8 cellular contexts compared by ENCODE assay signal in the genomic region with DNA sequence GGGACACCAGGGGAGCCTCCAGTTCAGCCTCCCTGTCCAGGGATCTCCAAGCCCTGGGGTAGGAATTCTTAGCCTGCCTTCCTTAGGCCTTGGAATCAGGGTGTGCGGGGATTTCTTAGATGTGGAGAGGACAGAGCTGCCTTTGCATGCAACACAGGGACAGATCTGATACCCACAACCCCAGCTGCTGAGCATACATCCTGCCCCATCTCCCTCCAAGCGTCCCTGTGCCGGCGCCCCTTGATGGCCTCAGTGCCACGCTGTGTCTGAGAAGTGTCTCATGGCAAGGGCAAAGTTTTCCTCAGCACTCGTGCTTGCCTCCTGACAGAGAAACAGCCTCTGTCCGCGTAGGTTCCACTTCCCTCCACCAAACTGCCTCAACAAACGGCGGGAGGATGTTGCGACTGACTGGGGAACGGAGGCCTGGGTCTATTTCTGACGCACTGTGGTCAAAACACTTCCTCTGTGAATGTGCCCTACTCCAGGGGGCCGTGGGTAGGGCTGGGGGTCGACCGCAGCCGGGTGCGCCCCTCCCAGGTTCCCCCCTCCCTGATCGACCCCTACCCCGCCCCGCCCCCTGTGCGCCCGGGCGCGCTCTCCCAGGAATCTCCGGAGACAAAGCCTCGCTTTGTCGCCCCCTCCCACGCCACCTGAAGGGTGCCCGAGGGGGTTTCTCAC. TPM values are rescaled to one million over a fixed set of nuclear protein-coding genes. Genes with fewer than 3 reads are reported as not detected.
DNase-seq lines count a peak whose midpoint lies in the region; ATAC-seq lines count a peak whose summit lies in the region.

No MANE protein-coding gene starts in this region.

- WGBS in right cardiac atrium: 11% methylated on average over 30 of the region's 30 CpGs

- peak overlapping the region; percentile 67 to 82 (median 77) for H3K9ac ChIP-seq in skeletal muscle tissue (ENCODE audit: low read depth in 1 of 3, low read length in 3 of 3)

- H3K9me3 ChIP-seq in SJSA1 (replicated peaks): no peaks in the 10 kb centered on the region
- no peaks in the 10 kb centered on the region for H3K9me3 ChIP-seq in right cardiac atrium (ENCODE audit: control insufficient read depth, low read length)
- no peaks in the 10 kb centered on the region for H3K9me3 ChIP-seq in skeletal muscle tissue (ENCODE audit: control insufficient read depth in 3 of 3, low read length in 3 of 3)

- peak overlapping the region; percentile 96 for H3K4me3 ChIP-seq in SJSA1
- peak overlapping the region; percentile 56 for H3K4me3 ChIP-seq in right cardiac atrium (ENCODE audit: low read length)
- peak overlapping the region; percentile 81 to 92 (median 86) for H3K4me3 ChIP-seq in skeletal muscle tissue (ENCODE audit: low read length in 3 of 3)

- ATAC-seq in HG03103 (IDR thresholded peaks at IDR 0.05; ENCODE audit: low read depth, unreplicated experiment) (peak; percentile 28), right cardiac atrium (peak; percentile 5 to 12)

- no peaks in the 10 kb centered on the region for H3K27me3 ChIP-seq in SJSA1 (replicated peaks)
- no peaks in the 10 kb centered on the region for H3K27me3 ChIP-seq in right cardiac atrium (ENCODE audit: control insufficient read depth, insufficient read depth)
- H3K27me3 ChIP-seq in skeletal muscle tissue (ENCODE audit: control insufficient read depth in 3 of 3, insufficient read depth in 3 of 3, low read length in 3 of 3): no peaks in the 10 kb centered on the region

- H3K27ac ChIP-seq in SJSA1 (peak overlapping the region; percentile 75), right cardiac atrium (ENCODE audit: low read length) (no peak overlapping the region), skeletal muscle tissue (ENCODE audit: low read depth, low read length) (peak overlapping the region; percentile 60)

- DNase-seq in NCI-H2227 (lab: John Stamatoyannopoulos, UW; ENCODE audit: unreplicated experiment) (peak; percentile 25), NCI-H2227 treated with DMSO at 0.1 percent for 48 hours (lab: John Stamatoyannopoulos, UW) (no peak), SJSA1 (ENCODE audit: low read depth in 1 of 2, low spot score in 2 of 2) (no peak), right cardiac atrium (peak in 1 of 3 donors; percentile 64), HK-2 (ENCODE audit: unreplicated experiment) (no peak)
- DNase-seq in activated naive CD4-positive, alpha-beta T cell treated with anti-CD3 and anti-CD28 coated beads, Interleukin-2, amount 50 U/mL, for 16 hours: peak; percentile 41

- H3K36me3 ChIP-seq in SJSA1 (peaks cover 49% of the 10 kb centered on the region), skeletal muscle tissue (ENCODE audit: control insufficient read depth in 3 of 3, insufficient read depth in 3 of 3, low read length in 3 of 3) (peaks cover 0 to 6% (median 4%) of the 10 kb centered on the region in 3 donors)

- H3K4me1 ChIP-seq in SJSA1 (replicated peaks): peaks cover 19% of the 10 kb centered on the region
- H3K4me1 ChIP-seq in right cardiac atrium (ENCODE audit: control insufficient read depth, insufficient read depth, low read length): no peaks in the 10 kb centered on the region
- H3K4me1 ChIP-seq in skeletal muscle tissue (ENCODE audit: control insufficient read depth in 3 of 3, insufficient read depth in 3 of 3, low read length in 3 of 3): peaks cover 26 to 45% (median 29%) of the 10 kb centered on the region in 3 donors

- intact Hi-C loops in right cardiac atrium (cut with DNase I): no loop called here

RNA-seq across cellular contexts. Expression of gene MICAL1, which starts 0.9 kb away (rescaled TPM):
- total RNA-seq in SJSA1 (2014; rRNA removed; shearing (Covaris generic)): 45.7 and 51.9 TPM in 2 replicates
- total RNA-seq in right cardiac atrium (1 to 10 TPM; 4.8 to 9.2 (median 7.2) TPM), skeletal muscle tissue (32.4 TPM)
- 8.7 TPM for polyA plus RNA-seq in right cardiac atrium

RNA-seq across cellular contexts. Expression of gene SMPD2, which starts 14.1 kb away (rescaled TPM):
- total RNA-seq in SJSA1 (2014; rRNA removed; shearing (Covaris generic)): 6.0 and 9.9 TPM in 2 replicates
- total RNA-seq in right cardiac atrium: 1 to 10 TPM; 4.6 to 6.7 (median 5.7) TPM
- polyA plus RNA-seq in right cardiac atrium: 5.7 TPM
- 8.4 TPM for total RNA-seq in skeletal muscle tissue

RNA-seq across cellular contexts. Expression of gene PPIL6, which starts 14.2 kb away (rescaled TPM):
- total RNA-seq in SJSA1 (2014; rRNA removed; shearing (Covaris generic)): 0.29 TPM in 1 of 2 replicates, not detected in the other
- total RNA-seq in right cardiac atrium (1 to 10 TPM; 3.0 to 6.8 (median 4.6) TPM), skeletal muscle tissue (15.7 TPM)
- 2.2 TPM for polyA plus RNA-seq in right cardiac atrium

RNA-seq across cellular contexts. Expression of gene ZBTB24, which starts 28.4 kb away (rescaled TPM):
- 11.2 and 16.7 TPM in 2 replicates for total RNA-seq in SJSA1 (2014; rRNA removed; shearing (Covaris generic))
- total RNA-seq in right cardiac atrium (1 to 10 TPM; 3.3 to 4.2 (median 3.5) TPM), skeletal muscle tissue (4.7 TPM)
- polyA plus RNA-seq in right cardiac atrium: 2.2 TPM

Comparison
In these comparisons a context has a peak if more than half of its experiments do, and no peak if none do; other contexts are left out.
1. DNase-seq: peak in NCI-H2227 (single experiment) and activated naive CD4-positive, alpha-beta T cell treated with anti-CD3 and anti-CD28 coated beads, Interleukin-2, amount 50 U/mL, for 16 hours (single experiment); none in NCI-H2227 treated with DMSO at 0.1 percent for 48 hours (single experiment), SJSA1 (0 of 2) and HK-2 (single experiment).
2. Peak in every context shown above with its lines, with median percentiles within 50 percentile points of each other: H3K4me3 ChIP-seq.